Comparison of ENCODE assay signal across 2 cellular contexts in the genomic region with DNA sequence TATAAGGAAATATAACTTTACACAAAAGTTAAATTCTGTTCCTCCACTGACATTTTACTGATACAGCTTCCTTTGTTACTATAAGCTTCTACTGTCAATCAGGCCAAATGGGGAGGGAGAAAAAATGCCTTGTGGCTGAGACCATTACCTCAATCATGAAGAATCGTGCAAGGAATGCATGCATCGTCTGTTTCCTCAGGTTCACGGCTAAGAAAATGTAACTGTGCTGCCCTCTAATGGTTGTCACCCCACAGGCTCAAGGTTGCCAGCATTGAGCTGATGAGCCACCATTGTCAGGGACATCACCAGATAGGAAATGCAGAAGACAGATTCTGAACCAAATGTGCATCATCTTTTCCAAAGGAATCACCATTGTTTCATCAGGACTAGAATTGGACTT.
TF ChIP-seq lines count a peak whose summit lies in the region.

No MANE protein-coding gene starts in this region.

TF ChIP-seq in A549, 52 proteins besides CTCF, POLR2A, EP300 and RAD21 (continued from another document):
- TF ChIP-seq MAZ (IDR thresholded peaks at IDR 0.05; ENCODE audit: borderline replicate concordance, low read depth, low read length) (no peak), PHF8 (IDR thresholded peaks at IDR 0.05; ENCODE audit: borderline replicate concordance, low read depth) (no peak), ATOH8 (CRISPR knock-in tag; IDR thresholded peaks at IDR 0.05; ENCODE audit: low read depth) (no peak)

TF ChIP-seq in H1, 55 proteins besides CTCF, POLR2A, EP300 and RAD21 (continued from another document):
- TF ChIP-seq CREB1 (IDR thresholded peaks at IDR 0.05) (peak; percentile 31; the same call in 1 of the 2 replicates), YY1 (IDR thresholded peaks at IDR 0.05; ENCODE audit: low read depth, low read length) (peak; percentile 64; the same call in 1 of the 2 replicates), ATF2 (IDR thresholded peaks at IDR 0.05; ENCODE audit: low read length) (peak; percentile 82; the same call in 1 of the 2 replicates), JUND (IDR thresholded peaks at IDR 0.05; ENCODE audit: low read length) (peak; percentile 56), JUN (IDR thresholded peaks at IDR 0.05; ENCODE audit: low read depth, low read length) (0 out of 2 replicates have a peak, but pooled peaks have one; percentile 36), TEAD4 (IDR thresholded peaks at IDR 0.05; ENCODE audit: low read depth, low read length) (peak; percentile 91), ASH2L (IDR thresholded peaks at IDR 0.05; ENCODE audit: low read length) (no peak)
- TF ChIP-seq, protein P1, sequence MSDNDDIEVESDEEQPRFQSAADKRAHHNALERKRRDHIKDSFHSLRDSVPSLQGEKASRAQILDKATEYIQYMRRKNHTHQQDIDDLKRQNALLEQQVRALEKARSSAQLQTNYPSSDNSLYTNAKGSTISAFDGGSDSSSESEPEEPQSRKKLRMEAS (IDR thresholded peaks at IDR 0.05), result 0 out of 2 replicates have a peak, but pooled peaks have one; percentile 24
